In the genomic region with DNA sequence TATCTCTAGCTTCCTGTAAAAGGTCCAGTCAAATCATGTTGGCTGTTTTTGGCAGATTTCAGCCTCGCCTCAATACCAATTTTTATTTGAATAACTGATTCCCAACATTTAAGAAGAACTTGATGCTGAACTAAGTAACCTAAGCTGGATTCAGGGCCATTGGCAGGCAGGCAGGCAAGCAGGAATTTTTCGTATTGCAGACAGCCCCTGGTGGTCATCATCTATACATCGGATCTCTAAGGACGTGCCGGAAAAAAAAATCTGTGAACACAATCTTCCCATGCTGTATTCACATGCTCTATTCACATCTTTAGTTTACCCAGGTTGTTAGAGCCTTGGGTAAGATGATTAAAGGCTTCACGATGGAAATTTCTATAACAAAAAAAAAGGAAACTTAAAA, we compare ENCODE assay signal across 12 cellular contexts. TPM values are rescaled to one million over a fixed set of nuclear protein-coding genes. Genes with fewer than 3 reads are reported as not detected.
A peak's percentile ranks its signal among the peaks of the same experiment; 100 is the strongest.
DNase-seq lines count a peak whose midpoint lies in the region; ATAC-seq and TF ChIP-seq lines count a peak whose summit lies in the region.
"Had no signal": no experiment of that assay in that cellular context is flagged by ENCODE, and none has a peak within 500 bp of the region (broad histone marks: within the 10 kb centered on the region; RNA-seq: fewer than 3 reads in every experiment).

No MANE protein-coding gene starts in this region.

- H3K36me3 Mint-ChIP-seq in Caco-2 (ENCODE audit: insufficient read depth, unreplicated experiment) (peaks cover 60% of the 10 kb centered on the region), memory B cell (peaks cover 15% of the 10 kb centered on the region)

- no peaks in the 10 kb centered on the region for H3K9me3 ChIP-seq in Caco-2
- no peaks in the 10 kb centered on the region for H3K9me3 ChIP-seq in mammary epithelial cell (replicated peaks; ENCODE audit: insufficient read depth, low read length)
- H3K9me3 ChIP-seq: prostate gland, tibial artery had no signal

- in situ Hi-C loops in mammary epithelial cell (cut with MboI; ENCODE audit: low sequenced_read_pairs in 2 of 2) = loop anchor here in 1 of 2 donors (25.0 kb wide), 1 partner anchor 472 kb away; a partner anchor contains a TSS

- peaks cover 25% of the 10 kb centered on the region for H3K79me2 ChIP-seq in mammary epithelial cell (ENCODE audit: insufficient read depth, low read length)

- H2AFZ ChIP-seq in mammary epithelial cell (ENCODE audit: low read depth, low read length) = no peak overlapping the region

- POLR2A ChIA-PET in Caco-2 (lab: Charles Lee) = no interaction called here

- H3K27me3 Mint-ChIP-seq in Caco-2 (ENCODE audit: insufficient read depth, unreplicated experiment) (no peaks in the 10 kb centered on the region), memory B cell (no peaks in the 10 kb centered on the region)

- H3K27me3 ChIP-seq in Caco-2 (replicated peaks; ENCODE audit: control insufficient read depth, insufficient read depth, low read length) (no peaks in the 10 kb centered on the region), mammary epithelial cell (ENCODE audit: insufficient read depth, low read length) (no peaks in the 10 kb centered on the region)
- H3K27me3 ChIP-seq: tibial artery had no signal

- no peak overlapping the region for H3K27ac ChIP-seq in mammary epithelial cell (ENCODE audit: insufficient read depth, low read depth, low read length)
- H3K27ac ChIP-seq: prostate gland, tibial artery had no signal

- WGBS in mammary epithelial cell (ENCODE audit: low coverage, missing lambda C conversion rate) = 77% methylated on average over 6 of the region's 6 CpGs

- H3K4me2 ChIP-seq in mammary epithelial cell (ENCODE audit: insufficient read depth, low read depth, low read length) = no peak overlapping the region

- no peak overlapping the region for H3K4me3 ChIP-seq in Caco-2 (ENCODE audit: low read depth, low read length)
- H3K4me3 ChIP-seq in NB4 (ENCODE audit: low read depth, low read length) = no peak overlapping the region
- H3K4me3 ChIP-seq in mammary epithelial cell (replicated peaks in 1 of 3; ENCODE audit: insufficient read depth in 1 of 3, low read depth in 2 of 3, low read length in 3 of 3) = no peak overlapping the region
- H3K4me3 ChIP-seq: prostate gland, tibial artery had no signal

- TF ChIP-seq CTCF in Caco-2 (IDR thresholded peaks at IDR 0.05; ENCODE audit: insufficient read depth in 1 of 2, low read depth in 1 of 2, low read length in 1 of 2, severe bottlenecking in 1 of 2, unreplicated experiment in 1 of 2) (peak; percentile 50 to 57), NB4 (IDR thresholded peaks at IDR 0.05; ENCODE audit: low read depth, low read length) (peak; percentile 6), mammary epithelial cell (conservative IDR thresholded peaks at IDR 0.05 in 1 of 2, IDR thresholded peaks at IDR 0.05 in 1 of 2; ENCODE audit: extremely low read depth in 1 of 2, insufficient read depth in 1 of 2, low read depth in 1 of 2, low read length in 2 of 2) (peak; percentile 16 to 19)

- H3K27ac Mint-ChIP-seq in Caco-2 (ENCODE audit: unreplicated experiment) (no peak overlapping the region), memory B cell (peak overlapping the region; percentile 45)
- H3K27ac Mint-ChIP-seq: activated T-helper 2 cell treated with anti-CD3 and anti-CD28 coated beads, Interferon-gamma antibody, Interleukin-2, Interleukin-4, amounts not matched to agents 10 μg/mL and 5 μg/mL and 100 μg/mL, durations not matched to agents 14 hours and 24 hours and 36 hours had no signal

- H3K4me3 Mint-ChIP-seq in Caco-2 (ENCODE audit: unreplicated experiment) = no peak overlapping the region
- no peak overlapping the region for H3K4me3 Mint-ChIP-seq in memory B cell

- dilution Hi-C loops in mammary epithelial cell (cut with HindIII; ENCODE audit: low sequenced_read_pairs) = no loop called here

- CTCF ChIA-PET in Caco-2 (lab: Charles Lee) (interaction anchor here (0.5 to 0.6 kb wide), 2 partner anchors 18 to 212 kb away, joined by 3 to 4 read pairs; no protein-coding TSS in a partner anchor), mammary epithelial cell (lab: Charles Lee; ENCODE audit: low non-redundant PET) (no interaction called here)

- no peak overlapping the region for H3K9ac ChIP-seq in mammary epithelial cell (ENCODE audit: insufficient read depth, low read length)

- TF ChIP-seq POLR2A in NB4 (IDR thresholded peaks at IDR 0.05; ENCODE audit: extremely low read depth, insufficient read length) = no peak

- ATAC-seq in memory B cell (ENCODE audit: low read depth) = no peak
- no peak for ATAC-seq in HG02610 (IDR thresholded peaks at IDR 0.05; ENCODE audit: unreplicated experiment)
- no peak for ATAC-seq in GM21737 (IDR thresholded peaks at IDR 0.05; ENCODE audit: unreplicated experiment)
- ATAC-seq in GM19463 (IDR thresholded peaks at IDR 0.05; ENCODE audit: unreplicated experiment) = no peak

- peak in 1 of 2 experiments; percentile 40 for DNase-seq in Caco-2
- no peak for DNase-seq in NB4 (ENCODE audit: low read depth)
- DNase-seq in mammary epithelial cell = no peak
- DNase-seq in memory B cell (ENCODE audit: low spot score in 2 of 2) = no peak
- no peak for DNase-seq in activated effector memory CD4-positive, alpha-beta T cell treated with Interleukin-2 at 50 U/mL for 16 hours
- DNase-seq: DMS79, tibial artery had no signal

- no peaks in the 10 kb centered on the region for H4K20me1 ChIP-seq in mammary epithelial cell (ENCODE audit: insufficient read depth, low read length)

- H3K4me1 ChIP-seq in Caco-2 = peaks cover 3% of the 10 kb centered on the region; the same call in 1 of the 2 replicates
- H3K4me1 ChIP-seq in mammary epithelial cell (ENCODE audit: insufficient read depth, low read length) = peaks cover under 1% of the 10 kb centered on the region
- H3K4me1 ChIP-seq: prostate gland had no signal

- H3K36me3 ChIP-seq in Caco-2 (ENCODE audit: control insufficient read depth, insufficient read depth, low read length) = no peaks in the 10 kb centered on the region
- H3K36me3 ChIP-seq in mammary epithelial cell (ENCODE audit: insufficient read depth, low read length) = peaks cover 39% of the 10 kb centered on the region
- H3K36me3 ChIP-seq: prostate gland had no signal

- intact Hi-C loops in Caco-2 (cut with micrococcal nuclease; ENCODE audit: unreplicated experiment) (loop anchor here (10.0 kb wide), 2 partner anchors 215 to 345 kb away; a partner anchor contains a TSS), mammary epithelial cell (cut with micrococcal nuclease) (loop anchor here (5.0 kb wide), 1 partner anchor 157 kb away; no protein-coding TSS in a partner anchor)

- no TSS peak for BruUV-seq in Caco-2 (replicated peaks; lab: Mats Ljungman, UMichigan)
- no TSS peak for BruUV-seq in mammary epithelial cell (replicated peaks; lab: Mats Ljungman, UMichigan)

- H3K9me3 Mint-ChIP-seq in Caco-2 (ENCODE audit: unreplicated experiment) (no peaks in the 10 kb centered on the region), memory B cell (no peaks in the 10 kb centered on the region)
- H3K9me3 Mint-ChIP-seq: activated T-helper 2 cell treated with anti-CD3 and anti-CD28 coated beads, Interferon-gamma antibody, Interleukin-2, Interleukin-4, amounts not matched to agents 10 μg/mL and 5 μg/mL and 100 μg/mL, durations not matched to agents 14 hours and 24 hours and 36 hours had no signal

- H3K4me1 Mint-ChIP-seq in Caco-2 (ENCODE audit: low read depth, unreplicated experiment) (no peaks in the 10 kb centered on the region), memory B cell (peaks cover 3% of the 10 kb centered on the region)

RNA-seq across cellular contexts. Expression of a gene that starts 7.0 kb away (rescaled TPM):
- total RNA-seq in Caco-2 (2022) (9.7 TPM in 2 replicates), mammary epithelial cell (1 to 10 TPM; 7.5 to 8.1 TPM)
- 3.8 TPM for polyA plus RNA-seq in mammary epithelial cell
- polyA minus RNA-seq in mammary epithelial cell = 6.6 TPM
